21 cellular contexts compared by ENCODE assay signal in the genomic region with DNA sequence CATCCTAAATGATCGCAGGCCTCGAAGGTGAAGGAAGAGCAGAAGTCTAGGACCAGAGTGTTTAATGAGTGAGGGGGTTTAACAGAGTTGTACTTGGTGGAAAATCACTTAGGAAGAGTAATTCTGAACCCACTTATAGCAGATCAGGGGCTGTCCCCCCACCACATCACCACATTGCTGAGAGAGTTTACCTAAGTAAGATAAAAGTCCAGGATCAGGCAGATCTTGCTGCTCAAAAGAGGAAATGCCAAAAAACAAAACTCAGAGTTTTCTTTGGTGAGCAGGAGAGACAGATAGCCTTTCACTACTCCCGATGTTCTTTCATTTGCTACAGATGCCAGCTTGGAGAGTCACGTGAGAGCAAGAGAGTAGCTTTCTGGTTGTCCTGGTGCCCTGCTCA. TPM values are rescaled to one million over a fixed set of nuclear protein-coding genes. Genes with fewer than 3 reads are reported as not detected.
"Had no signal": no experiment of that assay in that cellular context is flagged by ENCODE, and none has a peak within 500 bp of the region (broad histone marks: within the 10 kb centered on the region; RNA-seq: fewer than 3 reads in every experiment).

No MANE protein-coding gene starts in this region.

- H3K36me3 ChIP-seq: neural progenitor cell had no signal

- H3K27me3 ChIP-seq: body of pancreas, neural progenitor cell, right atrium auricular region, testis had no signal

- H3K9ac ChIP-seq: neural progenitor cell had no signal

- H3K4me1 Mint-ChIP-seq: mesothelial cell of epicardium, neural progenitor cell, WTC11 had no signal

- H3K4me3 Mint-ChIP-seq: activated CD4-positive, alpha-beta T cell treated with anti-CD3 and anti-CD28 coated beads, Interleukin-2, amount 10 ng/mL, durations not matched to agents 7 days and 5 days; activated naive CD4-positive, alpha-beta T cell treated with anti-CD3 and anti-CD28 coated beads, Interleukin-2, amount 50 U/mL, for 24 hours; mesothelial cell of epicardium; neural progenitor cell; type B pancreatic cell; WTC11 had no signal

- H3K27ac Mint-ChIP-seq: activated CD4-positive, alpha-beta T cell treated with anti-CD3 and anti-CD28 coated beads, Interleukin-2, amount 10 ng/mL, durations not matched to agents 7 days and 5 days; activated naive CD4-positive, alpha-beta T cell treated with anti-CD3 and anti-CD28 coated beads, Interleukin-2, amount 50 U/mL, for 24 hours; mesothelial cell of epicardium; neural progenitor cell; type B pancreatic cell; WTC11 had no signal

- H3K9me3 ChIP-seq: prostate gland, testis had no signal

- H3K27ac ChIP-seq: body of pancreas, neural progenitor cell, prostate gland, right atrium auricular region, SK-N-MC, testis had no signal

- H3K4me1 ChIP-seq: body of pancreas, neural progenitor cell, prostate gland, right atrium auricular region, testis had no signal

- ATAC-seq: body of pancreas, left colon, WTC11 had no signal

- DNase-seq: activated CD4-positive, alpha-beta T cell treated with anti-CD3 and anti-CD28 coated beads, Interleukin-2, amount 10 ng/mL, durations not matched to agents 7 days and 5 days; body of pancreas; hypothalamus; islet precursor cell; left colon; stimulated activated CD4-positive, alpha-beta T cell treated with anti-CD3 and anti-CD28 coated beads, Interleukin-2, amount 100 ng/mL, for 24 hours; testis had no signal

- H3K4me3 ChIP-seq: body of pancreas, lung, neural progenitor cell, prostate gland, right atrium auricular region, SK-N-MC, testis had no signal

- H3K27me3 Mint-ChIP-seq: activated CD4-positive, alpha-beta T cell treated with anti-CD3 and anti-CD28 coated beads, Interleukin-2, amount 10 ng/mL, durations not matched to agents 7 days and 5 days; activated naive CD4-positive, alpha-beta T cell treated with anti-CD3 and anti-CD28 coated beads, Interleukin-2, amount 50 U/mL, for 24 hours; type B pancreatic cell had no signal

RNA-seq across cellular contexts. Expression of gene OR7D2, which starts 23.2 kb away (rescaled TPM):
- total RNA-seq: activated CD4-positive, alpha-beta T cell treated with anti-CD3 and anti-CD28 coated beads, Interleukin-2, amount 10 ng/mL, durations not matched to agents 7 days and 5 days; body of pancreas; cardiac septum; frontal cortex; left colon; lung; right atrium auricular region; skeletal muscle tissue; WTC11 had no signal

RNA-seq across cellular contexts. Expression of gene OR7G3, which starts 28.8 kb away (rescaled TPM):
- total RNA-seq: activated CD4-positive, alpha-beta T cell treated with anti-CD3 and anti-CD28 coated beads, Interleukin-2, amount 10 ng/mL, durations not matched to agents 7 days and 5 days; body of pancreas; cardiac septum; frontal cortex; left colon; lung; mesothelial cell of epicardium; osteocyte; prostate gland; right atrium auricular region; skeletal muscle tissue; testis; WTC11 had no signal
- polyA plus RNA-seq: esophagus, lung had no signal

RNA-seq across cellular contexts. Expression of gene OR7G1, which starts 40.0 kb away (rescaled TPM):
- total RNA-seq: activated CD4-positive, alpha-beta T cell treated with anti-CD3 and anti-CD28 coated beads, Interleukin-2, amount 10 ng/mL, durations not matched to agents 7 days and 5 days; body of pancreas; cardiac septum; frontal cortex; left colon; lung; mesothelial cell of epicardium; osteocyte; prostate gland; right atrium auricular region; skeletal muscle tissue; testis; WTC11 had no signal
- polyA plus RNA-seq: esophagus, lung had no signal

RNA-seq across cellular contexts. Expression of gene OR7G2, which starts 48.3 kb away (rescaled TPM):
- total RNA-seq: activated CD4-positive, alpha-beta T cell treated with anti-CD3 and anti-CD28 coated beads, Interleukin-2, amount 10 ng/mL, durations not matched to agents 7 days and 5 days; body of pancreas; cardiac septum; frontal cortex; left colon; lung; mesothelial cell of epicardium; osteocyte; prostate gland; right atrium auricular region; skeletal muscle tissue; testis; WTC11 had no signal
- polyA plus RNA-seq: esophagus, lung had no signal
